Comparison of ENCODE assay signal across 1 cellular context in genomic region chr21:35236090-35236489, GRCh38.
TF ChIP-seq lines count a peak whose summit lies in the region.

No MANE protein-coding gene starts in this region.

TF ChIP-seq in GM12878, 131 proteins besides CTCF, POLR2A, EP300 and RAD21 (continued from another document):
- TF ChIP-seq PBX3 (IDR thresholded peaks at IDR 0.05; ENCODE audit: insufficient replicate concordance, low read depth, low read length) (no peak), BHLHE40 (IDR thresholded peaks at IDR 0.05; ENCODE audit: borderline replicate concordance in 1 of 2, low read depth in 2 of 2, low read length in 1 of 2) (no peak), SPI1 (IDR thresholded peaks at IDR 0.05; ENCODE audit: borderline replicate concordance, insufficient read depth, low read depth, low read length) (peak; percentile 87), ETV6 (conservative IDR thresholded peaks at IDR 0.05 in 1 of 2, IDR thresholded peaks at IDR 0.05 in 1 of 2; ENCODE audit: borderline replicate concordance in 1 of 2, low read depth in 1 of 2) (peak in 1 of 2 experiments; percentile 49; a peak in 1 of 4 replicates), E2F8 (IDR thresholded peaks at IDR 0.05; ENCODE audit: low read depth, partially characterized antibody) (no peak), RUNX3 (IDR thresholded peaks at IDR 0.05; ENCODE audit: low read length) (peak; percentile 72), ELK1 (IDR thresholded peaks at IDR 0.05; ENCODE audit: low read depth, low read length) (no peak), PAX5 (IDR thresholded peaks at IDR 0.05; ENCODE audit: borderline replicate concordance, low read depth, low read length) (peak; percentile 37; the same call in 1 of the 2 replicates), BCL11A (IDR thresholded peaks at IDR 0.05; ENCODE audit: low read depth, low read length) (peak; percentile 56; the same call in 1 of the 2 replicates)
